ENCODE assay signal across 17 cellular contexts in genomic region chr3:16475766-16476165, GRCh38.
"Had no signal": no experiment of that assay in that cellular context is flagged by ENCODE, and none has a peak within 500 bp of the region (broad histone marks: within the 10 kb centered on the region; RNA-seq: fewer than 3 reads in every experiment).

No MANE protein-coding gene starts in this region.

- H3K27ac Mint-ChIP-seq: memory B cell had no signal

- H3K4me1 Mint-ChIP-seq: neural crest cell had no signal

- H3K4me3 Mint-ChIP-seq: activated T-helper 1 cell treated with anti-CD3 and anti-CD28 coated beads, Interleukin-12 subunit alpha, Interleukin-12 subunit beta, Interleukin-2, Interleukin-4 antibody, amounts not matched to agents 30 ng/mL and 10 ng/mL and 1 ng/mL, durations not matched to agents 14 hours and 24 hours and 36 hours; brain; memory B cell; neural crest cell had no signal

- DNase-seq: activated CD4-positive, alpha-beta T cell treated with anti-CD3 and anti-CD28 coated beads for 48 hours; activated naive CD4-positive, alpha-beta T cell treated with Interleukin-2 at 50 U/mL for 16 hours; islet precursor cell; retina; stimulated activated CD4-positive, alpha-beta T cell treated with anti-CD3 and anti-CD28 coated beads, Interleukin-15, amount 100 ng/mL, for 24 hours; stimulated activated CD4-positive, alpha-beta T cell treated with anti-CD3 and anti-CD28 coated beads, Interleukin-4, amount 100 ng/mL, for 24 hours; stomach had no signal

- FAIRE-seq: endometrium had no signal

- ATAC-seq: left lobe of liver had no signal

- H3K9ac ChIP-seq: parathyroid adenoma had no signal

- H3K27me3 ChIP-seq: esophagus muscularis mucosa, stomach, tibial nerve, vagina had no signal

- H2AFZ ChIP-seq: parathyroid adenoma had no signal

- H3K27ac ChIP-seq: parathyroid adenoma, tibial nerve, vagina had no signal

- H3K9me3 Mint-ChIP-seq: neural crest cell had no signal

- H3K27me3 Mint-ChIP-seq: brain had no signal

- H3K4me1 ChIP-seq: parathyroid adenoma had no signal

- H3K4me3 ChIP-seq: esophagus muscularis mucosa, stomach, tibial nerve, vagina had no signal
